ENCODE assay signal across 14 cellular contexts in the genomic region with DNA sequence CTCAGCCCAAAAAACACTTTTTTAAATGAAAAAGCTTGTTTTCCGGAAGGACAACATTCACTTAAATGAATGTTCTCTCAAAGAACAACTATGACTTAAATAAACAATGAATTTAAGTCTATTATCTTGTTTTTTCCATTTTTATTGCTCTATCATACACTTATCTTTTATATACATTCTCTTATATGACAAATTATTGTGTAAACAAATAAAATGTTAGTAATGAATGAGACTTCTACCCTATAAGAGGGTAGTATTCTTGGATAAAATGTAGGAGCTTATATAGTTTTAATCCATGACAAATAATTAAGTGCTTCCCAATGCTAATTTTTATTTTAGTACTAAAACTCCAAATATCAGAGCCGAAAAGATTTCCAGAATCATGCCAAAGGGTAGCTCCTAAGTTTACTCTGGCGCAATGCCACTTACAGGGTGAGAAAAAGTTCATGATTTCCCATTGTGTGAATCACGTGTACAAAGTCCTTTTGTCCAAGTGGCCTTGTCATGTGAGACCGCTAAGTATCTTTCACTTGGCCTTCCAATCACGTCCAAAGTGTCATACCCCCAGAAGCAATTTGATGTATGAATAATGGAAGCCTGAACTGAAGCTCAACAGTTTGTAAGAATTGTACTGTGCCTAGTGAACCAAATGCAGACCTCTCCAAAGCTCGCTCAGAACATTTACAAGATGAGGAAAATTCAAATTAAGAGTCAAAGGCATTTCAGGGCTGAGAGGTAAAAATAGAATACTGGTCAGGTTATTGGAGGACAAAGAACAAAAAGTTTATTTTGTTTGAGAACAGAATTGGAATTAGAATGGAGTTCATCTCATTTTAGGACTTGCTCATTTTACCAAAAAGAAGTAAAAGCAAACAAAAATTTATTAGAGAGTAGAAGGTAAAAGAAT. TPM values are rescaled to one million over a fixed set of nuclear protein-coding genes. Genes with fewer than 3 reads are reported as not detected.
A peak's percentile ranks its signal among the peaks of the same experiment; 100 is the strongest.
DNase-seq lines count a peak whose midpoint lies in the region; ATAC-seq and TF ChIP-seq lines count a peak whose summit lies in the region.
"Had no signal": no experiment of that assay in that cellular context is flagged by ENCODE, and none has a peak within 500 bp of the region (broad histone marks: within the 10 kb centered on the region; RNA-seq: fewer than 3 reads in every experiment).

No MANE protein-coding gene starts in this region.

- H3K9me3 ChIP-seq in Peyer's patch (no peaks in the 10 kb centered on the region), colonic mucosa (no peaks in the 10 kb centered on the region), right atrium auricular region (peaks cover 0 to 7% of the 10 kb centered on the region in 2 donors)
- H3K9me3 ChIP-seq: BLaER1 had no signal

- no peak overlapping the region for H3K4me3 ChIP-seq in Peyer's patch
- no peak overlapping the region for H3K4me3 ChIP-seq in colonic mucosa
- no peak overlapping the region for H3K4me3 ChIP-seq in right atrium auricular region
- H3K4me3 ChIP-seq: BLaER1, SK-N-MC had no signal

- no peak overlapping the region for H3K4me3 Mint-ChIP-seq in endothelial cell (ENCODE audit: unreplicated experiment)
- H3K4me3 Mint-ChIP-seq: activated CD4-positive, alpha-beta memory T cell treated with anti-CD3 and anti-CD28 coated beads for 36 hours; activated T-helper 1 cell treated with anti-CD3 and anti-CD28 coated beads, Interleukin-12 subunit alpha, Interleukin-12 subunit beta, Interleukin-2, Interleukin-4 antibody, amounts not matched to agents 30 ng/mL and 10 ng/mL and 1 ng/mL, durations not matched to agents 14 hours and 24 hours and 36 hours had no signal

- H3K27ac ChIP-seq in Peyer's patch: peak overlapping the region in 3 of 4 donors; percentile 21 to 80 (median 65)
- H3K27ac ChIP-seq in colonic mucosa: no peak overlapping the region
- peak overlapping the region; percentile 20 to 63 for H3K27ac ChIP-seq in right atrium auricular region
- H3K27ac ChIP-seq: BLaER1, SK-N-MC had no signal

- H3K4me1 Mint-ChIP-seq in endothelial cell (ENCODE audit: unreplicated experiment): no peaks in the 10 kb centered on the region

- H3K9ac ChIP-seq in colonic mucosa (ENCODE audit: low read depth in 2 of 2, low read length in 2 of 2): no peak overlapping the region
- H3K9ac ChIP-seq: BLaER1 had no signal

- H3K4me1 ChIP-seq in Peyer's patch (peaks cover 0 to 6% (median 0%) of the 10 kb centered on the region in 4 donors), colonic mucosa (no peaks in the 10 kb centered on the region), right atrium auricular region (peaks cover 0 to 17% of the 10 kb centered on the region in 2 donors)
- H3K4me1 ChIP-seq: BLaER1 had no signal

- intact Hi-C loops in colonic mucosa (cut with DNase I): no loop called here
- intact Hi-C loops in sciatic nerve (cut with DNase I): no loop called here

- DNase-seq in Peyer's patch: peak in 1 of 3 donors; percentile 73
- DNase-seq in colonic mucosa: peak; percentile 77
- no peak for DNase-seq in right atrium auricular region (ENCODE audit: low spot score)
- DNase-seq in sciatic nerve (ENCODE audit: low spot score): no peak
- DNase-seq in endothelial cell (ENCODE audit: low spot score): no peak
- no peak for DNase-seq in activated CD4-positive, CD25-positive, alpha-beta regulatory T cell treated with anti-CD3 and anti-CD28 coated beads, Interleukin-2, amount 50 U/mL, for 72 hours
- DNase-seq: activated CD4-positive, alpha-beta memory T cell treated with anti-CD3 and anti-CD28 coated beads for 36 hours; DMS79 treated with DMSO at 0.1 percent for 48 hours; MV-4-11 had no signal

- no peak for TF ChIP-seq CTCF in Peyer's patch (IDR thresholded peaks at IDR 0.05)
- no peak for TF ChIP-seq CTCF in colonic mucosa (IDR thresholded peaks at IDR 0.05)
- no peak for TF ChIP-seq CTCF in right atrium auricular region (IDR thresholded peaks at IDR 0.05)
- TF ChIP-seq CTCF in endothelial cell (IDR thresholded peaks at IDR 0.05; ENCODE audit: unreplicated experiment): no peak

- H3K27me3 ChIP-seq in Peyer's patch: no peaks in the 10 kb centered on the region
- H3K27me3 ChIP-seq in colonic mucosa: no peaks in the 10 kb centered on the region
- H3K27me3 ChIP-seq in right atrium auricular region: no peaks in the 10 kb centered on the region
- H3K27me3 ChIP-seq: BLaER1 had no signal

- no peaks in the 10 kb centered on the region for H3K36me3 ChIP-seq in Peyer's patch
- H3K36me3 ChIP-seq in colonic mucosa: no peaks in the 10 kb centered on the region
- no peaks in the 10 kb centered on the region for H3K36me3 ChIP-seq in right atrium auricular region
- H3K36me3 ChIP-seq: BLaER1 had no signal

- no peak overlapping the region for H3K27ac Mint-ChIP-seq in endothelial cell (ENCODE audit: unreplicated experiment)
- H3K27ac Mint-ChIP-seq: activated CD4-positive, alpha-beta memory T cell treated with anti-CD3 and anti-CD28 coated beads for 36 hours; activated T-helper 1 cell treated with anti-CD3 and anti-CD28 coated beads, Interleukin-12 subunit alpha, Interleukin-12 subunit beta, Interleukin-2, Interleukin-4 antibody, amounts not matched to agents 30 ng/mL and 10 ng/mL and 1 ng/mL, durations not matched to agents 14 hours and 24 hours and 36 hours had no signal

- H3K9me3 Mint-ChIP-seq in endothelial cell (ENCODE audit: unreplicated experiment): no peaks in the 10 kb centered on the region
- H3K9me3 Mint-ChIP-seq: activated CD4-positive, alpha-beta memory T cell treated with anti-CD3 and anti-CD28 coated beads for 36 hours; activated T-helper 1 cell treated with anti-CD3 and anti-CD28 coated beads, Interleukin-12 subunit alpha, Interleukin-12 subunit beta, Interleukin-2, Interleukin-4 antibody, amounts not matched to agents 30 ng/mL and 10 ng/mL and 1 ng/mL, durations not matched to agents 14 hours and 24 hours and 36 hours had no signal

- no peaks in the 10 kb centered on the region for H3K36me3 Mint-ChIP-seq in endothelial cell (ENCODE audit: low read depth, unreplicated experiment)
- H3K36me3 Mint-ChIP-seq: activated CD4-positive, alpha-beta memory T cell treated with anti-CD3 and anti-CD28 coated beads for 36 hours had no signal

- TF ChIP-seq POLR2A in Peyer's patch (IDR thresholded peaks at IDR 0.05): peak in 1 of 2 donors; percentile 8

- no peaks in the 10 kb centered on the region for H3K27me3 Mint-ChIP-seq in endothelial cell (ENCODE audit: unreplicated experiment)

- peak; percentile 67 for ATAC-seq in sciatic nerve
- ATAC-seq in GM21423 (IDR thresholded peaks at IDR 0.05; ENCODE audit: unreplicated experiment): no peak
- no peak for ATAC-seq in GM21360 (IDR thresholded peaks at IDR 0.05; ENCODE audit: unreplicated experiment)

RNA-seq across cellular contexts. Expression of a gene that starts 56.6 kb away (rescaled TPM):
- total RNA-seq in Peyer's patch: 100 to 1,000 TPM in 1 of 4 donors, 10 to 100 TPM in 3; 36.3 to 115 (median 79.4) TPM
- 10 to 100 TPM; 68.1 to 81.1 TPM for total RNA-seq in colonic mucosa
- 10 to 100 TPM; 49.4 to 78.5 TPM for total RNA-seq in right atrium auricular region
- total RNA-seq in sciatic nerve: 81.0 TPM
- total RNA-seq in endothelial cell (ENCODE audit: unreplicated experiment): 7.5 TPM
